ENCODE assay signal across 21 cellular contexts in genomic region chrX:38968817-38969216, GRCh38.
"Had no signal": no experiment of that assay in that cellular context is flagged by ENCODE, and none has a peak within 500 bp of the region (broad histone marks: within the 10 kb centered on the region; RNA-seq: fewer than 3 reads in every experiment).

No MANE protein-coding gene starts in this region.

- H3K27ac ChIP-seq: adrenal gland, psoas muscle, tibial nerve, uterus had no signal

- H3K27me3 ChIP-seq: esophagus squamous epithelium, tibial nerve, uterus had no signal

- H3K4me3 Mint-ChIP-seq: activated naive CD4-positive, alpha-beta T cell treated with anti-CD3 and anti-CD28 coated beads, Interleukin-2, amount 50 U/mL, for 24 hours; activated T-cell treated with anti-CD3 and anti-CD28 coated beads, Interleukin-2, amount 50 U/mL, for 72 hours; effector memory CD8-positive, alpha-beta T cell; memory B cell; naive thymus-derived CD8-positive, alpha-beta T cell; T-helper 1 cell treated with Interleukin-12 subunit alpha and Interleukin-12 subunit beta and Interleukin-4 antibody, amounts not matched to agents 30 μg/mL and 1 μg/mL, for 36 hours had no signal

- H3K27me3 Mint-ChIP-seq: activated naive CD4-positive, alpha-beta T cell treated with anti-CD3 and anti-CD28 coated beads, Interleukin-2, amount 50 U/mL, for 24 hours; naive thymus-derived CD8-positive, alpha-beta T cell had no signal

- H3K27ac Mint-ChIP-seq: activated naive CD4-positive, alpha-beta T cell treated with anti-CD3 and anti-CD28 coated beads, Interleukin-2, amount 50 U/mL, for 24 hours; activated T-cell treated with anti-CD3 and anti-CD28 coated beads, Interleukin-2, amount 50 U/mL, for 72 hours; effector memory CD8-positive, alpha-beta T cell; memory B cell; naive thymus-derived CD8-positive, alpha-beta T cell; T-helper 1 cell treated with Interleukin-12 subunit alpha and Interleukin-12 subunit beta and Interleukin-4 antibody, amounts not matched to agents 30 μg/mL and 1 μg/mL, for 36 hours had no signal

- H3K9me3 Mint-ChIP-seq: activated naive CD4-positive, alpha-beta T cell treated with anti-CD3 and anti-CD28 coated beads, Interleukin-2, amount 50 U/mL, for 24 hours; effector memory CD8-positive, alpha-beta T cell had no signal

- H3K4me3 ChIP-seq: adrenal gland, esophagus squamous epithelium, psoas muscle, tibial nerve, uterus had no signal

- H3K4me1 ChIP-seq: adrenal gland, esophagus squamous epithelium, psoas muscle, tibial nerve, uterus had no signal

- ATAC-seq: activated T-cell treated with anti-CD3 and anti-CD28 coated beads, Interleukin-2, amount 50 U/mL, for 72 hours; effector memory CD8-positive, alpha-beta T cell; left lobe of liver; naive thymus-derived CD8-positive, alpha-beta T cell; psoas muscle had no signal

- H3K36me3 Mint-ChIP-seq: activated naive CD4-positive, alpha-beta T cell treated with anti-CD3 and anti-CD28 coated beads, Interleukin-2, amount 50 U/mL, for 24 hours had no signal

- H3K9me3 ChIP-seq: adrenal gland, esophagus squamous epithelium, psoas muscle, tibial nerve, uterus had no signal

- DNase-seq: activated CD4-positive, CD25-positive, alpha-beta regulatory T cell treated with anti-CD3 and anti-CD28 coated beads, Interleukin-2, amount 50 U/mL, for 72 hours; activated CD8-positive, alpha-beta memory T cell treated with anti-CD3 and anti-CD28 coated beads for 24 hours; activated CD8-positive, alpha-beta memory T cell treated with anti-CD3 and anti-CD28 coated beads, Interleukin-2, amount 50 U/mL, for 48 hours; activated effector memory CD4-positive, alpha-beta T cell treated with anti-CD3 and anti-CD28 coated beads, Interleukin-2, amount 50 U/mL, for 16 hours; activated T-cell treated with anti-CD3 and anti-CD28 coated beads, Interleukin-2, amount 50 U/mL, for 72 hours; adrenal gland; effector memory CD8-positive, alpha-beta T cell; esophagus squamous epithelium; kidney; naive thymus-derived CD8-positive, alpha-beta T cell; psoas muscle; stimulated activated CD4-positive, alpha-beta T cell treated with anti-CD3 and anti-CD28 coated beads, Interleukin-12 subunit alpha, Interleukin-12 subunit beta, amount 100 ng/mL, for 4 hours; stimulated activated CD4-positive, alpha-beta T cell treated with anti-CD3 and anti-CD28 coated beads, Interleukin-1b, Interleukin-23, amount 100 ng/mL, for 48 hours; stimulated activated CD8-positive, alpha-beta memory T cell treated with anti-CD3 and anti-CD28 coated beads, Interleukin-4, amount 100 ng/mL, for 48 hours; stimulated activated naive CD4-positive, alpha-beta T cell treated with Interleukin-2 at 50 U/mL for 16 hours; uterus had no signal

- H3K36me3 ChIP-seq: adrenal gland, esophagus squamous epithelium, tibial nerve, uterus had no signal

- H3K4me1 Mint-ChIP-seq: activated naive CD4-positive, alpha-beta T cell treated with anti-CD3 and anti-CD28 coated beads, Interleukin-2, amount 50 U/mL, for 24 hours; memory B cell; naive thymus-derived CD8-positive, alpha-beta T cell had no signal
